13 cellular contexts compared by ENCODE assay signal in the genomic region with DNA sequence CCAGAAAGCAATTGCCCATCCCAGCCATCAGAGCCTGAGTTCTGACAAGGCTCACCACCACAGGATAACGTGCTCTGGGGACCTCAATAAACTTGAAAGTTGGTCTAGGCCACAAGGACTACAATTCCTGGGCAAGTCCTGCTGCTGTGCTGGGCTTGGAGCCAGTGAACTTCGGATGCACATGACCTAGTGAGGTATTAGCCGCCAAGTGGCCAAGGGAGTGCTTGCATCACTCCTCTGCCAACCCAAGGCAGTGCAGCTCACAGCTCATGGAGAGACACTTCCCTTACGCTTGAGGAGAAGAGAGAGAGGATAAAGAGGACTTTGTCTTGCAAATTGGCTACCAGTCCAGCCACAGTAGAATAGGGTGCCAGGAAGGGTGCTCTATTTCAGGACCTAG.
DNase-seq lines count a peak whose midpoint lies in the region; ATAC-seq, FAIRE-seq and TF ChIP-seq lines count a peak whose summit lies in the region.
"Had no signal": no experiment of that assay in that cellular context is flagged by ENCODE, and none has a peak within 500 bp of the region (broad histone marks: within the 10 kb centered on the region; RNA-seq: fewer than 3 reads in every experiment).

No MANE protein-coding gene starts in this region.

- no peak for FAIRE-seq in HepG2 (lab: Jason Lieb, UNC)
- FAIRE-seq: pancreas had no signal

- in situ Hi-C loops in mammary epithelial cell (cut with MboI; ENCODE audit: low sequenced_read_pairs in 2 of 2) (no loop called here), HepG2 (cut with HindIII; ENCODE audit: extremely low pct_ligation_motif_present, low pct_unique_long_range_greater_than_20kb) (no loop called here)

- H3K4me1 ChIP-seq in mammary epithelial cell (ENCODE audit: insufficient read depth, low read length), result no peaks in the 10 kb centered on the region
- no peaks in the 10 kb centered on the region for H3K4me1 ChIP-seq in HepG2 (ENCODE audit: insufficient read depth, low read length)
- no peaks in the 10 kb centered on the region for H3K4me1 ChIP-seq in left lung
- H3K4me1 ChIP-seq: pancreas had no signal

- CTCF ChIA-PET in mammary epithelial cell (lab: Charles Lee; ENCODE audit: low non-redundant PET), result no interaction called here
- CTCF ChIA-PET in HepG2 (lab: Yijun Ruan, JAX; ENCODE audit: low intra/inter-chr PET ratio, low total read pairs), result no interaction called here

- no peak for TF ChIP-seq POLR2A in HepG2 (IDR thresholded peaks at IDR 0.05; ENCODE audit: insufficient read depth in 1 of 2, low read depth in 2 of 2, low read length in 2 of 2)

- H3K4me2 ChIP-seq in mammary epithelial cell (ENCODE audit: insufficient read depth, low read depth, low read length), result no peak overlapping the region
- no peak overlapping the region for H3K4me2 ChIP-seq in HepG2 (ENCODE audit: low read depth, low read length)

- H3K4me3 ChIP-seq in LNCaP clone FGC (ENCODE audit: low read depth, low read length) (no peak overlapping the region), mammary epithelial cell (replicated peaks in 1 of 3; ENCODE audit: insufficient read depth in 1 of 3, low read depth in 2 of 3, low read length in 3 of 3) (no peak overlapping the region), HepG2 (replicated peaks in 1 of 3; ENCODE audit: insufficient read depth in 1 of 3, low read depth in 2 of 3, low read length in 3 of 3) (no peak overlapping the region), left lung (no peak overlapping the region)
- H3K4me3 ChIP-seq: pancreas had no signal

- H3K27me3 ChIP-seq in mammary epithelial cell (ENCODE audit: insufficient read depth, low read length) (no peaks in the 10 kb centered on the region), HepG2 (ENCODE audit: control insufficient read depth in 1 of 2, insufficient read depth in 2 of 2, low read length in 2 of 2) (no peaks in the 10 kb centered on the region), left lung (no peaks in the 10 kb centered on the region)
- H3K27me3 ChIP-seq: brain microvascular endothelial cell, pancreas had no signal

- ATAC-seq in HepG2 (peak; percentile 67), left lung (no peak)
- ATAC-seq: pancreas had no signal

- no peak overlapping the region for H3K9ac ChIP-seq in mammary epithelial cell (ENCODE audit: insufficient read depth, low read length)
- no peak overlapping the region for H3K9ac ChIP-seq in HepG2 (ENCODE audit: insufficient read depth, low read depth, low read length)

- dilution Hi-C loops in mammary epithelial cell (cut with HindIII; ENCODE audit: low sequenced_read_pairs), result no loop called here

- peak; percentile 74 for DNase-seq in DMS 273 (lab: John Stamatoyannopoulos, UW; ENCODE audit: unreplicated experiment)
- DNase-seq in DMS 273 treated with DMSO at 0.1 percent for 48 hours (lab: John Stamatoyannopoulos, UW), result no peak
- DNase-seq in LNCaP clone FGC (ENCODE audit: low read depth), result peak; percentile 39
- DNase-seq in mammary epithelial cell, result peak; percentile 37
- DNase-seq in HepG2 (ENCODE audit: low spot score), result peak; percentile 1
- DNase-seq in cerebellar nuclear complex (lab: John Stamatoyannopoulos, UW), result no peak
- no peak for DNase-seq in NCI-H1105 treated with DMSO at 0.1 percent for 48 hours (lab: John Stamatoyannopoulos, UW)
- DNase-seq in left lung, result no peak
- DNase-seq: brain microvascular endothelial cell, hippocampal formation, pancreas had no signal

- TF ChIP-seq CTCF in LNCaP clone FGC (IDR thresholded peaks at IDR 0.05; ENCODE audit: control insufficient read depth, extremely low read depth, insufficient read depth) (peak; percentile 22; the same call in 1 of the 2 replicates), mammary epithelial cell (conservative IDR thresholded peaks at IDR 0.05 in 1 of 2, IDR thresholded peaks at IDR 0.05 in 1 of 2; ENCODE audit: extremely low read depth in 1 of 2, insufficient read depth in 1 of 2, low read depth in 1 of 2, low read length in 2 of 2) (peak in 1 of 2 donors; percentile 33), HepG2 (CRISPR knock-in tag; IDR thresholded peaks at IDR 0.05) (no peak), left lung (IDR thresholded peaks at IDR 0.05) (no peak)

- WGBS in mammary epithelial cell (ENCODE audit: low coverage, missing lambda C conversion rate), result 62% methylated on average over 3 of the region's 4 CpGs
- WGBS in HepG2 (ENCODE audit: low lambda C conversion rate), result 0% methylated on average over 2 of the region's 4 CpGs

- TF ChIP-seq RAD21 in HepG2 (CRISPR knock-in tag; IDR thresholded peaks at IDR 0.05), result no peak

- H3K9me3 ChIP-seq in mammary epithelial cell (replicated peaks; ENCODE audit: insufficient read depth, low read length), result no peaks in the 10 kb centered on the region
- no peaks in the 10 kb centered on the region for H3K9me3 ChIP-seq in HepG2 (ENCODE audit: low read length)
- H3K9me3 ChIP-seq in left lung, result peaks cover 0 to 2% of the 10 kb centered on the region in 2 donors
- H3K9me3 ChIP-seq: pancreas had no signal

- no TSS peak for BruUV-seq in mammary epithelial cell (replicated peaks; lab: Mats Ljungman, UMichigan)
- BruUV-seq in HepG2 (replicated peaks; lab: Mats Ljungman, UMichigan), result no TSS peak

- H3K27ac ChIP-seq in mammary epithelial cell (ENCODE audit: insufficient read depth, low read depth, low read length) (no peak overlapping the region), HepG2 (ENCODE audit: extremely low read length, insufficient read depth, low read length) (no peak overlapping the region), left lung (no peak overlapping the region)
- H3K27ac ChIP-seq: brain microvascular endothelial cell, HL-60, pancreas, RWPE1 had no signal

- no peak for TF ChIP-seq EP300 in HepG2 (IDR thresholded peaks at IDR 0.05; ENCODE audit: low read depth in 2 of 2, low read length in 2 of 2)
- TF ChIP-seq EP300 in HepG2 (CRISPR knock-in tag; IDR thresholded peaks at IDR 0.05; ENCODE audit: borderline replicate concordance), result no peak

- POLR2A ChIA-PET in HepG2 (lab: Yijun Ruan, JAX), result no interaction called here

- no peaks in the 10 kb centered on the region for H3K36me3 ChIP-seq in mammary epithelial cell (ENCODE audit: insufficient read depth, low read length)
- H3K36me3 ChIP-seq in HepG2 (replicated peaks in 1 of 2; ENCODE audit: control insufficient read depth in 1 of 2, insufficient read depth in 2 of 2, low read length in 2 of 2), result no peaks in the 10 kb centered on the region
- H3K36me3 ChIP-seq in left lung, result no peaks in the 10 kb centered on the region
- H3K36me3 ChIP-seq: brain microvascular endothelial cell, pancreas had no signal

- H4K20me1 ChIP-seq in mammary epithelial cell (ENCODE audit: insufficient read depth, low read length) (no peaks in the 10 kb centered on the region), HepG2 (ENCODE audit: insufficient read depth, low read length) (no peaks in the 10 kb centered on the region)

- intact Hi-C loops in mammary epithelial cell (cut with micrococcal nuclease) (no loop called here), HepG2 (cut with micrococcal nuclease; ENCODE audit: unreplicated experiment) (no loop called here), left lung (cut with DNase I) (no loop called here)

- no peak overlapping the region for H2AFZ ChIP-seq in mammary epithelial cell (ENCODE audit: low read depth, low read length)
- H2AFZ ChIP-seq in HepG2 (ENCODE audit: low read length), result no peak overlapping the region

- H3K79me2 ChIP-seq in mammary epithelial cell (ENCODE audit: insufficient read depth, low read length), result no peaks in the 10 kb centered on the region
- H3K79me2 ChIP-seq in HepG2 (ENCODE audit: insufficient read depth, low read length), result no peaks in the 10 kb centered on the region

TF ChIP-seq in HepG2, 621 proteins besides CTCF, POLR2A, EP300 and RAD21:
- no peak for TF ChIP-seq DNMT3B (CRISPR knock-in tag; conservative IDR thresholded peaks at IDR 0.05)
- TF ChIP-seq KLF11 (CRISPR knock-in tag; IDR thresholded peaks at IDR 0.05), result no peak
- no peak for TF ChIP-seq NBN (conservative IDR thresholded peaks at IDR 0.05)
- no peak for TF ChIP-seq ETV5 (CRISPR knock-in tag; IDR thresholded peaks at IDR 0.05; ENCODE audit: borderline replicate concordance)
- no peak for TF ChIP-seq ZNF12 (CRISPR knock-in tag; IDR thresholded peaks at IDR 0.05)
TF ChIP-seq in HepG2: peak in this region for 0.

Comparison
In these comparisons a context has a peak if more than half of its experiments do, and no peak if none do; other contexts are left out.
1. DNase-seq: peak in DMS 273 (single experiment), LNCaP clone FGC (single experiment), mammary epithelial cell (single experiment) and HepG2 (single experiment); none in DMS 273 treated with DMSO at 0.1 percent for 48 hours (single experiment), cerebellar nuclear complex (0 of 2), NCI-H1105 treated with DMSO at 0.1 percent for 48 hours (single experiment) and left lung (0 of 2).